9 cellular contexts compared by ENCODE assay signal in the genomic region with DNA sequence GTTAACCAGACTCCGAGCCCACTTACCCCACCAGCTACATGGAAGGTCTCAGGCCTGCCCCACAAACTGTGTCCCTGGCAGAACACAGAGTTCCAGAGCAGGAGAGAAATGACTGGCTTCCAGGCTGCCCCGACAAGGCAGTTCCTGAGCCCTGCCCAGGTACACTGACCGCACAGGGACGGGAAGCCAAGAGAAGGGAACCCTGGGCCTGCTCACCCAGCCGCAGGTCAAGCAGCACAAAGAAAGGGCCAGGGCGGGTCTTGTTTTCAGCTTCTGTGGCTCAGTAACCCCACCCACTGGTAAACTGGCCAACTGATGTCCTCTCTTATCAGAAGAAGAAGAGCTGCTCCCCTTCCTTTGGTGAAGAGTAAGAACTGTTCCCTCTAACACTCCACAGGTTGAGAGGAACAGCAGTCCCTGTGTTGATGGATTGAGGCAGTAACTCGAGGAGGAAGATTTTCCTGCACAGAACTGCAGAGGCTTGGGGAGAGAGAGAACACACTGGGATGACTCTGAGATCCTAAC.
DNase-seq lines count a peak whose midpoint lies in the region; ATAC-seq, FAIRE-seq and TF ChIP-seq lines count a peak whose summit lies in the region.
"Had no signal": no experiment of that assay in that cellular context is flagged by ENCODE, and none has a peak within 500 bp of the region (broad histone marks: within the 10 kb centered on the region; RNA-seq: fewer than 3 reads in every experiment).

No MANE protein-coding gene starts in this region.

- no peak overlapping the region for H3K4me2 ChIP-seq in H9 (ENCODE audit: insufficient read depth, insufficient read length, low read length)

- TF ChIP-seq CTCF in H9 (conservative IDR thresholded peaks at IDR 0.05): peak; percentile 32; the same call in 2 of the 3 replicates

- H2BK12ac ChIP-seq in H9 (ENCODE audit: insufficient read length, low read depth, low read length): no peak overlapping the region

- no peak overlapping the region for H4K91ac ChIP-seq in H9 (ENCODE audit: insufficient read length, low read depth, low read length)

- H3K56ac ChIP-seq in H9 (ENCODE audit: insufficient read length, low read depth, low read length): no peak overlapping the region

- H3K9ac ChIP-seq in H9 (ENCODE audit: extremely low read depth, insufficient read length, low read length): no peak overlapping the region

- H3K79me2 ChIP-seq in H9 (ENCODE audit: insufficient read depth, low read length): no peaks in the 10 kb centered on the region

- no peak overlapping the region for H2AFZ ChIP-seq in H9 (ENCODE audit: low read length)

- no peaks in the 10 kb centered on the region for H3K9me3 ChIP-seq in H9 (ENCODE audit: control insufficient read depth, low read depth, low read length)
- H3K9me3 ChIP-seq: neutrophil had no signal

- H3K4me1 ChIP-seq in H9 (ENCODE audit: insufficient read depth, low read length): no peaks in the 10 kb centered on the region; the same call in 1 of the 2 replicates

- TF ChIP-seq POLR2A in GM12892 (IDR thresholded peaks at IDR 0.05; ENCODE audit: low read depth, low read length): peak; percentile 51; the same call in 1 of the 2 replicates

- WGBS in H9 (ENCODE audit: extremely low coverage, insufficient read length, low lambda C conversion rate): no CpG with 5 or more reads among the region's 7 CpGs

- H2BK20ac ChIP-seq in H9 (ENCODE audit: low read depth, low read length, poor library complexity, severe bottlenecking): no peak overlapping the region

- no peak overlapping the region for H3K18ac ChIP-seq in H9 (ENCODE audit: insufficient read length, low read depth, low read length)

- no peak overlapping the region for H3K4ac ChIP-seq in H9 (ENCODE audit: low read depth, low read length)

- H3K79me1 ChIP-seq in H9 (ENCODE audit: insufficient read depth, low read depth, low read length, poor library complexity, severe bottlenecking): no peaks in the 10 kb centered on the region

- no peak overlapping the region for H2BK120ac ChIP-seq in H9 (ENCODE audit: low read depth, low read length, poor library complexity, severe bottlenecking)

- H3K4me3 Mint-ChIP-seq in H9: no peak overlapping the region

- H4K8ac ChIP-seq in H9 (replicated peaks; ENCODE audit: insufficient read length, low read depth, low read length): no peak overlapping the region

- no peak overlapping the region for H4K5ac ChIP-seq in H9 (ENCODE audit: insufficient read length, low read depth, low read length)

- no peak overlapping the region for H3K27ac ChIP-seq in H9 (ENCODE audit: insufficient read length, low read depth, low read length)
- H3K27ac ChIP-seq: neutrophil had no signal

- H3K23ac ChIP-seq in H9 (ENCODE audit: insufficient read length, low read depth, low read length): no peak overlapping the region

- H2AK5ac ChIP-seq in H9 (ENCODE audit: insufficient read length, low read length): no peak overlapping the region

- no peaks in the 10 kb centered on the region for H3K36me3 Mint-ChIP-seq in H9 (ENCODE audit: insufficient read depth in 1 of 3, low read depth in 3 of 3)

- no peaks in the 10 kb centered on the region for H4K20me1 ChIP-seq in H9 (ENCODE audit: control insufficient read depth, insufficient read depth, insufficient read length)

- ATAC-seq in esophagus mucosa: peak; percentile 32

- H3K23me2 ChIP-seq in H9 (ENCODE audit: insufficient read length, low read depth, low read length, poor library complexity, severe bottlenecking): no peaks in the 10 kb centered on the region

- H3K27ac Mint-ChIP-seq in H9: peak overlapping the region in 1 of 3 experiments; percentile 15; a peak in 1 of 7 replicates

- H3K9me3 Mint-ChIP-seq in H9: no peaks in the 10 kb centered on the region

- no peak for FAIRE-seq in GM12892 (lab: Jason Lieb, UNC)

- no peak overlapping the region for H3K14ac ChIP-seq in H9 (ENCODE audit: insufficient read depth, low read length)

- H3K27me3 Mint-ChIP-seq in H9 (ENCODE audit: low read depth): no peaks in the 10 kb centered on the region

- DNase-seq in GM12892 (ENCODE audit: insufficient read length) (peak; percentile 54), H9 (peak; percentile 72), RPMI7951 (ENCODE audit: low read depth) (peak; percentile 36), posterior cingulate gyrus (peak in 6 of 10 donors; percentile 31 to 84 (median 47)), NCI-H2029 treated with DMSO at 0.1 percent for 48 hours (lab: John Stamatoyannopoulos, UW) (no peak), hepatic stellate cell (ENCODE audit: low spot score) (no peak), dedifferentiated amniotic fluid mesenchymal stem cell (ENCODE audit: extremely low spot score) (no peak)

- H3T11ph ChIP-seq in H9 (ENCODE audit: low read length): no peak overlapping the region

- H2BK5ac ChIP-seq in H9 (ENCODE audit: insufficient read length, low read length): no peak overlapping the region

- intact Hi-C loops in posterior cingulate gyrus (cut with DNase I): loop anchor here (10.0 kb wide), 1 partner anchor 113 kb away; no protein-coding TSS in a partner anchor

- H3K4me1 Mint-ChIP-seq in H9: peaks cover 12 to 17% of the 10 kb centered on the region in 2 experiments

- no peak overlapping the region for H2BK15ac ChIP-seq in H9 (ENCODE audit: low read depth, low read length)

- peaks cover 3% of the 10 kb centered on the region; the same call in 1 of the 2 replicates for H3K27me3 ChIP-seq in H9 (ENCODE audit: insufficient read depth, low read length)

Comparison
In these comparisons a context has a peak if more than half of its experiments do, and no peak if none do; other contexts are left out.
1. DNase-seq: peak in GM12892 (single experiment), H9 (single experiment), RPMI7951 (single experiment) and posterior cingulate gyrus (6 of 10); none in NCI-H2029 treated with DMSO at 0.1 percent for 48 hours (single experiment), hepatic stellate cell (single experiment) and dedifferentiated amniotic fluid mesenchymal stem cell (single experiment).